Comparison of ENCODE assay signal across 1 cellular context in the genomic region with DNA sequence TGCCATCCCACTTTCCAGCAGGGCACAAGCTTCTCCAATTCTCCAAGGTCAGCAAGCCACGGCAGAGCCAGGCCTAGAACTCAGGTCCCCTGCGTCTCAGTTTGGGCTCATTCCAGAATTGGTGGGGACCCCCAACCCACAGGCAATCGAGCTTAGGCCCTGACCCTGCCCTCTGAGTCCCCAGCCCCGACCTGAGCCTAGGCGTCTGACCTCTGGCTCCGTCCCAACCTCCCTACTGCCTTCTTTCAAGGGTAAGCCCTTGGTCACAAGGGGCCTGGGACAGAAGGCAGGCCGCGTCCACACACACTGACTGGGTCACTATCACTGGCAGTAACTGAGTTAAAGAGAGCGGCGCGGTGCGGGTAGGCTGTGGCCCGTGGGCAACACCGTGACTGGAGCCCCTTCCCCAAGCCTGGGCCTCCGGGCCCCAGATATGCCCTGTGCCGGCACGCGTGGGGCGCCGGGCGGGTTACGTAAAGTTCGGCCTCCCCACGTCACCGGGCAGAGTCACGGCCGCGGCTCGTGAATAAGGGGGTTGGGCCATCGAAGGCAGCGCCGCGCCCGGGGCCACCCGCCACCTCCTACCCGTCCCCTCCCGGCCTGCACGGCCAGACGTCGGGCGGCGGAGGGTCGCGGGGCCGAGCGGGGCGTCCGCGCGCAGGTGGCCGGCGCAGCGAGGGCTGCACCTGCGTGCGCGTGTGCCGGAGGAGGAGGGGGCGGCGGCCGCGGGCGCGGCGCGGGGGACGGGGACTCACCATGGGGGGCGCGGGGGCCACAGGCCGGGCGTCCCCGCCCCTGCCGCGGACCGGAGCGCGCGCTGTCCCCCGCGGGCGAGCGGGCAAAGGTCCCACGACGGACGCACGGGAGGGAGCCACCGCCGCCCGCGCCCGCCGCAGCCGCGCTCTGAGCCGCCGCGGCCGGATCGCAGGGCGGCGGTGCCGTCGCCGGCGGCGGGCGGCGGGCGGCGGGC.
TF ChIP-seq lines count a peak whose summit lies in the region.

No MANE protein-coding gene starts in this region.

TF ChIP-seq in HepG2, 621 proteins besides CTCF, POLR2A, EP300 and RAD21 (continued from another document and continues in another):
- TF ChIP-seq, protein P1, sequence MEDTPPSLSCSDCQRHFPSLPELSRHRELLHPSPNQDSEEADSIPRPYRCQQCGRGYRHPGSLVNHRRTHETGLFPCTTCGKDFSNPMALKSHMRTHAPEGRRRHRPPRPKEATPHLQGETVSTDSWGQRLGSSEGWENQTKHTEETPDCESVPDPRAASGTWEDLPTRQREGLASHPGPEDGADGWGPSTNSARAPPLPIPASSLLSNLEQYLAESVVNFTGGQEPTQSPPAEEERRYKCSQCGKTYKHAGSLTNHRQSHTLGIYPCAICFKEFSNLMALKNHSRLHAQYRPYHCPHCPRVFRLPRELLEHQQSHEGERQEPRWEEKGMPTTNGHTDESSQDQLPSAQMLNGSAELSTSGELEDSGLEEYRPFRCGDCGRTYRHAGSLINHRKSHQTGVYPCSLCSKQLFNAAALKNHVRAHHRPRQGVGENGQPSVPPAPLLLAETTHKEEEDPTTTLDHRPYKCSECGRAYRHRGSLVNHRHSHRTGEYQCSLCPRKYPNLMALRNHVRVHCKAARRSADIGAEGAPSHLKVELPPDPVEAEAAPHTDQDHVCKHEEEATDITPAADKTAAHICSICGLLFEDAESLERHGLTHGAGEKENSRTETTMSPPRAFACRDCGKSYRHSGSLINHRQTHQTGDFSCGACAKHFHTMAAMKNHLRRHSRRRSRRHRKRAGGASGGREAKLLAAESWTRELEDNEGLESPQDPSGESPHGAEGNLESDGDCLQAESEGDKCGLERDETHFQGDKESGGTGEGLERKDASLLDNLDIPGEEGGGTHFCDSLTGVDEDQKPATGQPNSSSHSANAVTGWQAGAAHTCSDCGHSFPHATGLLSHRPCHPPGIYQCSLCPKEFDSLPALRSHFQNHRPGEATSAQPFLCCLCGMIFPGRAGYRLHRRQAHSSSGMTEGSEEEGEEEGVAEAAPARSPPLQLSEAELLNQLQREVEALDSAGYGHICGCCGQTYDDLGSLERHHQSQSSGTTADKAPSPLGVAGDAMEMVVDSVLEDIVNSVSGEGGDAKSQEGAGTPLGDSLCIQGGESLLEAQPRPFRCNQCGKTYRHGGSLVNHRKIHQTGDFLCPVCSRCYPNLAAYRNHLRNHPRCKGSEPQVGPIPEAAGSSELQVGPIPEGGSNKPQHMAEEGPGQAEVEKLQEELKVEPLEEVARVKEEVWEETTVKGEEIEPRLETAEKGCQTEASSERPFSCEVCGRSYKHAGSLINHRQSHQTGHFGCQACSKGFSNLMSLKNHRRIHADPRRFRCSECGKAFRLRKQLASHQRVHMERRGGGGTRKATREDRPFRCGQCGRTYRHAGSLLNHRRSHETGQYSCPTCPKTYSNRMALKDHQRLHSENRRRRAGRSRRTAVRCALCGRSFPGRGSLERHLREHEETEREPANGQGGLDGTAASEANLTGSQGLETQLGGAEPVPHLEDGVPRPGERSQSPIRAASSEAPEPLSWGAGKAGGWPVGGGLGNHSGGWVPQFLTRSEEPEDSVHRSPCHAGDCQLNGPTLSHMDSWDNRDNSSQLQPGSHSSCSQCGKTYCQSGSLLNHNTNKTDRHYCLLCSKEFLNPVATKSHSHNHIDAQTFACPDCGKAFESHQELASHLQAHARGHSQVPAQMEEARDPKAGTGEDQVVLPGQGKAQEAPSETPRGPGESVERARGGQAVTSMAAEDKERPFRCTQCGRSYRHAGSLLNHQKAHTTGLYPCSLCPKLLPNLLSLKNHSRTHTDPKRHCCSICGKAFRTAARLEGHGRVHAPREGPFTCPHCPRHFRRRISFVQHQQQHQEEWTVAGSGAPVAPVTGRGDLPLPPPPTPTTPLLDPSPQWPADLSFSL (CRISPR knock-in tag; IDR thresholded peaks at IDR 0.05) = no peak
- TF ChIP-seq STAG1 (CRISPR knock-in tag; IDR thresholded peaks at IDR 0.05) (no peak), MTA1 (CRISPR knock-in tag; IDR thresholded peaks at IDR 0.05; ENCODE audit: borderline replicate concordance) (peak; percentile 40; the same call in 1 of the 2 replicates), JARID2 (CRISPR knock-in tag; IDR thresholded peaks at IDR 0.05; ENCODE audit: insufficient replicate concordance) (no peak), KAT7 (CRISPR knock-in tag; IDR thresholded peaks at IDR 0.05; ENCODE audit: borderline replicate concordance) (no peak), ZMYM2 (CRISPR knock-in tag; IDR thresholded peaks at IDR 0.05) (no peak), ZNF781 (CRISPR knock-in tag; IDR thresholded peaks at IDR 0.05; ENCODE audit: borderline replicate concordance, not compliant biosample characterization) (peak; percentile 43), SRF (IDR thresholded peaks at IDR 0.05; ENCODE audit: low read depth, low read length) (no peak), ZNF124 (CRISPR knock-in tag; IDR thresholded peaks at IDR 0.05) (no peak), ZNF790 (CRISPR knock-in tag; IDR thresholded peaks at IDR 0.05; ENCODE audit: borderline replicate concordance) (no peak), ZNF496 (CRISPR knock-in tag; IDR thresholded peaks at IDR 0.05; ENCODE audit: insufficient replicate concordance) (no peak)
- TF ChIP-seq, protein P2, sequence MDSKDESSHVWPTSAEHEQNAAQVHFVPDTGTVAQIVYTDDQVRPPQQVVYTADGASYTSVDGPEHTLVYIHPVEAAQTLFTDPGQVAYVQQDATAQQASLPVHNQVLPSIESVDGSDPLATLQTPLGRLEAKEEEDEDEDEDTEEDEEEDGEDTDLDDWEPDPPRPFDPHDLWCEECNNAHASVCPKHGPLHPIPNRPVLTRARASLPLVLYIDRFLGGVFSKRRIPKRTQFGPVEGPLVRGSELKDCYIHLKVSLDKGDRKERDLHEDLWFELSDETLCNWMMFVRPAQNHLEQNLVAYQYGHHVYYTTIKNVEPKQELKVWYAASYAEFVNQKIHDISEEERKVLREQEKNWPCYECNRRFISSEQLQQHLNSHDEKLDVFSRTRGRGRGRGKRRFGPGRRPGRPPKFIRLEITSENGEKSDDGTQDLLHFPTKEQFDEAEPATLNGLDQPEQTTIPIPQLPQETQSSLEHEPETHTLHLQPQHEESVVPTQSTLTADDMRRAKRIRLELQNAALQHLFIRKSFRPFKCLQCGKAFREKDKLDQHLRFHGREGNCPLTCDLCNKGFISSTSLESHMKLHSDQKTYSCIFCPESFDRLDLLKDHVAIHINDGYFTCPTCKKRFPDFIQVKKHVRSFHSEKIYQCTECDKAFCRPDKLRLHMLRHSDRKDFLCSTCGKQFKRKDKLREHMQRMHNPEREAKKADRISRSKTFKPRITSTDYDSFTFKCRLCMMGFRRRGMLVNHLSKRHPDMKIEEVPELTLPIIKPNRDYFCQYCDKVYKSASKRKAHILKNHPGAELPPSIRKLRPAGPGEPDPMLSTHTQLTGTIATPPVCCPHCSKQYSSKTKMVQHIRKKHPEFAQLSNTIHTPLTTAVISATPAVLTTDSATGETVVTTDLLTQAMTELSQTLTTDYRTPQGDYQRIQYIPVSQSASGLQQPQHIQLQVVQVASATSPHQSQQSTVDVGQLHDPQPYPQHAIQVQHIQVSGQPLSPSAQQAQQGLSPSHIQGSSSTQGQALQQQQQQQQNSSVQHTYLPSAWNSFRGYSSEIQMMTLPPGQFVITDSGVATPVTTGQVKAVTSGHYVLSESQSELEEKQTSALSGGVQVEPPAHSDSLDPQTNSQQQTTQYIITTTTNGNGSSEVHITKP (CRISPR knock-in tag; IDR thresholded peaks at IDR 0.05; ENCODE audit: low read depth) = peak; percentile 11; the same call in 1 of the 2 replicates
- TF ChIP-seq, protein P3, sequence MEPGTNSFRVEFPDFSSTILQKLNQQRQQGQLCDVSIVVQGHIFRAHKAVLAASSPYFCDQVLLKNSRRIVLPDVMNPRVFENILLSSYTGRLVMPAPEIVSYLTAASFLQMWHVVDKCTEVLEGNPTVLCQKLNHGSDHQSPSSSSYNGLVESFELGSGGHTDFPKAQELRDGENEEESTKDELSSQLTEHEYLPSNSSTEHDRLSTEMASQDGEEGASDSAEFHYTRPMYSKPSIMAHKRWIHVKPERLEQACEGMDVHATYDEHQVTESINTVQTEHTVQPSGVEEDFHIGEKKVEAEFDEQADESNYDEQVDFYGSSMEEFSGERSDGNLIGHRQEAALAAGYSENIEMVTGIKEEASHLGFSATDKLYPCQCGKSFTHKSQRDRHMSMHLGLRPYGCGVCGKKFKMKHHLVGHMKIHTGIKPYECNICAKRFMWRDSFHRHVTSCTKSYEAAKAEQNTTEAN (CRISPR knock-in tag; conservative IDR thresholded peaks at IDR 0.05) = no peak
- TF ChIP-seq, protein P4, sequence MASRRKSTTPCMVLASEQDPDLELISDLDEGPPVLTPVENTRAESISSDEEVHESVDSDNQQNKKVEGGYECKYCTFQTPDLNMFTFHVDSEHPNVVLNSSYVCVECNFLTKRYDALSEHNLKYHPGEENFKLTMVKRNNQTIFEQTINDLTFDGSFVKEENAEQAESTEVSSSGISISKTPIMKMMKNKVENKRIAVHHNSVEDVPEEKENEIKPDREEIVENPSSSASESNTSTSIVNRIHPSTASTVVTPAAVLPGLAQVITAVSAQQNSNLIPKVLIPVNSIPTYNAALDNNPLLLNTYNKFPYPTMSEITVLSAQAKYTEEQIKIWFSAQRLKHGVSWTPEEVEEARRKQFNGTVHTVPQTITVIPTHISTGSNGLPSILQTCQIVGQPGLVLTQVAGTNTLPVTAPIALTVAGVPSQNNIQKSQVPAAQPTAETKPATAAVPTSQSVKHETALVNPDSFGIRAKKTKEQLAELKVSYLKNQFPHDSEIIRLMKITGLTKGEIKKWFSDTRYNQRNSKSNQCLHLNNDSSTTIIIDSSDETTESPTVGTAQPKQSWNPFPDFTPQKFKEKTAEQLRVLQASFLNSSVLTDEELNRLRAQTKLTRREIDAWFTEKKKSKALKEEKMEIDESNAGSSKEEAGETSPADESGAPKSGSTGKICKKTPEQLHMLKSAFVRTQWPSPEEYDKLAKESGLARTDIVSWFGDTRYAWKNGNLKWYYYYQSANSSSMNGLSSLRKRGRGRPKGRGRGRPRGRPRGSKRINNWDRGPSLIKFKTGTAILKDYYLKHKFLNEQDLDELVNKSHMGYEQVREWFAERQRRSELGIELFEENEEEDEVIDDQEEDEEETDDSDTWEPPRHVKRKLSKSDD (CRISPR knock-in tag; IDR thresholded peaks at IDR 0.05; ENCODE audit: low read depth) = no peak
- TF ChIP-seq, protein P5, sequence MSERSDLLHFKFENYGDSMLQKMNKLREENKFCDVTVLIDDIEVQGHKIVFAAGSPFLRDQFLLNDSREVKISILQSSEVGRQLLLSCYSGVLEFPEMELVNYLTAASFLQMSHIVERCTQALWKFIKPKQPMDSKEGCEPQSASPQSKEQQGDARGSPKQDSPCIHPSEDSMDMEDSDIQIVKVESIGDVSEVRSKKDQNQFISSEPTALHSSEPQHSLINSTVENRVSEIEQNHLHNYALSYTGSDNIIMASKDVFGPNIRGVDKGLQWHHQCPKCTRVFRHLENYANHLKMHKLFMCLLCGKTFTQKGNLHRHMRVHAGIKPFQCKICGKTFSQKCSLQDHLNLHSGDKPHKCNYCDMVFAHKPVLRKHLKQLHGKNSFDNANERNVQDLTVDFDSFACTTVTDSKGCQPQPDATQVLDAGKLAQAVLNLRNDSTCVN (CRISPR knock-in tag; IDR thresholded peaks at IDR 0.05; ENCODE audit: borderline replicate concordance) = no peak
- TF ChIP-seq, protein P6, sequence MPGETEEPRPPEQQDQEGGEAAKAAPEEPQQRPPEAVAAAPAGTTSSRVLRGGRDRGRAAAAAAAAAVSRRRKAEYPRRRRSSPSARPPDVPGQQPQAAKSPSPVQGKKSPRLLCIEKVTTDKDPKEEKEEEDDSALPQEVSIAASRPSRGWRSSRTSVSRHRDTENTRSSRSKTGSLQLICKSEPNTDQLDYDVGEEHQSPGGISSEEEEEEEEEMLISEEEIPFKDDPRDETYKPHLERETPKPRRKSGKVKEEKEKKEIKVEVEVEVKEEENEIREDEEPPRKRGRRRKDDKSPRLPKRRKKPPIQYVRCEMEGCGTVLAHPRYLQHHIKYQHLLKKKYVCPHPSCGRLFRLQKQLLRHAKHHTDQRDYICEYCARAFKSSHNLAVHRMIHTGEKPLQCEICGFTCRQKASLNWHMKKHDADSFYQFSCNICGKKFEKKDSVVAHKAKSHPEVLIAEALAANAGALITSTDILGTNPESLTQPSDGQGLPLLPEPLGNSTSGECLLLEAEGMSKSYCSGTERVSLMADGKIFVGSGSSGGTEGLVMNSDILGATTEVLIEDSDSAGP (CRISPR knock-in tag; IDR thresholded peaks at IDR 0.05; ENCODE audit: borderline replicate concordance) = no peak
- TF ChIP-seq, protein P7, sequence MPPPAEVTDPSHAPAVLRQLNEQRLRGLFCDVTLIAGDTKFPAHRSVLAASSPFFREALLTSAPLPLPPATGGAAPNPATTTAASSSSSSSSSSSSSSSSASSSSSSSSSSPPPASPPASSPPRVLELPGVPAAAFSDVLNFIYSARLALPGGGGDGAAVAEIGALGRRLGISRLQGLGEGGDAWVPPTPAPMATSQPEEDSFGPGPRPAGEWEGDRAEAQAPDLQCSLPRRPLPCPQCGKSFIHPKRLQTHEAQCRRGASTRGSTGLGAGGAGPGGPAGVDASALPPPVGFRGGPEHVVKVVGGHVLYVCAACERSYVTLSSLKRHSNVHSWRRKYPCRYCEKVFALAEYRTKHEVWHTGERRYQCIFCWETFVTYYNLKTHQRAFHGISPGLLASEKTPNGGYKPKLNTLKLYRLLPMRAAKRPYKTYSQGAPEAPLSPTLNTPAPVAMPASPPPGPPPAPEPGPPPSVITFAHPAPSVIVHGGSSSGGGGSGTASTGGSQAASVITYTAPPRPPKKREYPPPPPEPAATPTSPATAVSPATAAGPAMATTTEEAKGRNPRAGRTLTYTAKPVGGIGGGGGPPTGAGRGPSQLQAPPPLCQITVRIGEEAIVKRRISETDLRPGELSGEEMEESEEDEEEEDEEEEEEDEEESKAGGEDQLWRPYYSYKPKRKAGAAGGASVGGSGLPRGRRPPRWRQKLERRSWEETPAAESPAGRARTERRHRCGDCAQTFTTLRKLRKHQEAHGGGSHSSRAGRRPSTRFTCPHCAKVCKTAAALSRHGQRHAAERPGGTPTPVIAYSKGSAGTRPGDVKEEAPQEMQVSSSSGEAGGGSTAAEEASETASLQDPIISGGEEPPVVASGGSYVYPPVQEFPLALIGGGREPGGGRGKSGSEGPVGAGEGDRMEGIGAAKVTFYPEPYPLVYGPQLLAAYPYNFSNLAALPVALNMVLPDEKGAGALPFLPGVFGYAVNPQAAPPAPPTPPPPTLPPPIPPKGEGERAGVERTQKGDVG (CRISPR knock-in tag; IDR thresholded peaks at IDR 0.05; ENCODE audit: borderline replicate concordance) = 0 out of 2 replicates have a peak, but pooled peaks have one; percentile 31
